Comparison of ENCODE assay signal across 11 cellular contexts in genomic region chr2:15169326-15170038, GRCh38.
A peak's percentile ranks its signal among the peaks of the same experiment; 100 is the strongest.
DNase-seq lines count a peak whose midpoint lies in the region; ATAC-seq, FAIRE-seq and TF ChIP-seq lines count a peak whose summit lies in the region.
"Had no signal": no experiment of that assay in that cellular context is flagged by ENCODE, and none has a peak within 500 bp of the region (broad histone marks: within the 10 kb centered on the region; RNA-seq: fewer than 3 reads in every experiment).

No MANE protein-coding gene starts in this region.

- H3K27ac ChIP-seq in breast epithelium (no peak overlapping the region), mammary epithelial cell (ENCODE audit: insufficient read depth, low read depth, low read length) (peak overlapping the region; percentile 73), HepG2 (ENCODE audit: extremely low read length, insufficient read depth, low read length) (no peak overlapping the region)
- H3K27ac ChIP-seq: 22Rv1, WERI-Rb-1 had no signal

- peaks cover 17% of the 10 kb centered on the region for H3K4me1 Mint-ChIP-seq in MCF 10A (ENCODE audit: insufficient read depth, unreplicated experiment)

- no peaks in the 10 kb centered on the region for H3K27me3 Mint-ChIP-seq in MCF 10A (ENCODE audit: insufficient read depth, unreplicated experiment)

- H3K9ac ChIP-seq in mammary epithelial cell (ENCODE audit: insufficient read depth, low read length): peak overlapping the region; percentile 35
- H3K9ac ChIP-seq in HepG2 (ENCODE audit: insufficient read depth, low read depth, low read length): no peak overlapping the region

- H3K4me1 ChIP-seq in breast epithelium (no peaks in the 10 kb centered on the region), mammary epithelial cell (ENCODE audit: insufficient read depth, low read length) (peaks cover 15% of the 10 kb centered on the region), HepG2 (ENCODE audit: insufficient read depth, low read length) (peaks cover 44% of the 10 kb centered on the region)

- no peaks in the 10 kb centered on the region for H3K9me3 ChIP-seq in breast epithelium
- no peaks in the 10 kb centered on the region for H3K9me3 ChIP-seq in mammary epithelial cell (replicated peaks; ENCODE audit: insufficient read depth, low read length)
- H3K9me3 ChIP-seq in HepG2 (ENCODE audit: low read length): no peaks in the 10 kb centered on the region

- TF ChIP-seq CTCF in MCF 10A (IDR thresholded peaks at IDR 0.05; ENCODE audit: unreplicated experiment) (no peak), breast epithelium (IDR thresholded peaks at IDR 0.05) (no peak), mammary epithelial cell (conservative IDR thresholded peaks at IDR 0.05 in 1 of 2, IDR thresholded peaks at IDR 0.05 in 1 of 2; ENCODE audit: extremely low read depth in 1 of 2, insufficient read depth in 1 of 2, low read depth in 1 of 2, low read length in 2 of 2) (no peak), HepG2 (CRISPR knock-in tag; IDR thresholded peaks at IDR 0.05) (no peak)

- peak overlapping the region; percentile 66 for H3K4me2 ChIP-seq in mammary epithelial cell (ENCODE audit: insufficient read depth, low read depth, low read length)
- no peak overlapping the region for H3K4me2 ChIP-seq in HepG2 (ENCODE audit: low read depth, low read length)

- peak overlapping the region; percentile 32 for H3K4me3 Mint-ChIP-seq in MCF 10A (ENCODE audit: unreplicated experiment)

- 75% methylated on average over 8 of the region's 8 CpGs for WGBS in mammary epithelial cell (ENCODE audit: low coverage, missing lambda C conversion rate)
- 95% methylated on average over 8 of the region's 8 CpGs for WGBS in HepG2 (ENCODE audit: low lambda C conversion rate)

- in situ Hi-C loops in mammary epithelial cell (cut with MboI; ENCODE audit: low sequenced_read_pairs in 2 of 2) (no loop called here), HepG2 (cut with HindIII; ENCODE audit: extremely low pct_ligation_motif_present, low pct_unique_long_range_greater_than_20kb) (no loop called here)

- peak; percentile 77 for DNase-seq in MCF 10A (ENCODE audit: unreplicated experiment)
- DNase-seq in breast epithelium (ENCODE audit: low spot score in 2 of 2): no peak
- peak; percentile 89 for DNase-seq in mammary epithelial cell
- peak; percentile 56 for DNase-seq in HepG2 (ENCODE audit: low spot score)
- DNase-seq in urothelium cell line (ENCODE audit: low spot score): peak; percentile 91
- no peak for DNase-seq in DMS114 treated with DMSO at 0.1 percent for 48 hours (lab: John Stamatoyannopoulos, UW; ENCODE audit: unreplicated experiment)
- DNase-seq: NCI-H2029 treated with DMSO at 0.1 percent for 48 hours, WERI-Rb-1 had no signal

- H2AFZ ChIP-seq in mammary epithelial cell (ENCODE audit: low read depth, low read length) (peak overlapping the region; percentile 66), HepG2 (ENCODE audit: low read length) (no peak overlapping the region)

- H3K27me3 ChIP-seq in breast epithelium: no peaks in the 10 kb centered on the region
- no peaks in the 10 kb centered on the region for H3K27me3 ChIP-seq in mammary epithelial cell (ENCODE audit: insufficient read depth, low read length)
- no peaks in the 10 kb centered on the region for H3K27me3 ChIP-seq in HepG2 (ENCODE audit: control insufficient read depth in 1 of 2, insufficient read depth in 2 of 2, low read length in 2 of 2)

- ATAC-seq in HepG2 (no peak), HG02759 (IDR thresholded peaks at IDR 0.05; ENCODE audit: unreplicated experiment) (no peak), HG03342 (IDR thresholded peaks at IDR 0.05; ENCODE audit: unreplicated experiment) (no peak)

- no peak for FAIRE-seq in HepG2 (lab: Jason Lieb, UNC)
- peak; percentile 98 for FAIRE-seq in urothelium cell line (lab: Jason Lieb, UNC)

- H3K4me3 ChIP-seq in breast epithelium (no peak overlapping the region), mammary epithelial cell (replicated peaks in 1 of 3; ENCODE audit: insufficient read depth in 1 of 3, low read depth in 2 of 3, low read length in 3 of 3) (no peak overlapping the region), HepG2 (replicated peaks in 1 of 3; ENCODE audit: insufficient read depth in 1 of 3, low read depth in 2 of 3, low read length in 3 of 3) (no peak overlapping the region)

- H3K79me2 ChIP-seq in mammary epithelial cell (ENCODE audit: insufficient read depth, low read length) (no peaks in the 10 kb centered on the region), HepG2 (ENCODE audit: insufficient read depth, low read length) (no peaks in the 10 kb centered on the region)

- H3K36me3 Mint-ChIP-seq in MCF 10A (ENCODE audit: insufficient read depth, unreplicated experiment): peaks cover 9% of the 10 kb centered on the region

- CTCF ChIA-PET in MCF 10A (lab: Yijun Ruan, JAX): no interaction called here
- CTCF ChIA-PET in mammary epithelial cell (lab: Charles Lee; ENCODE audit: low non-redundant PET): interaction anchor here (0.7 kb wide), 1 partner anchor 44 kb away, joined by 5 read pairs; no protein-coding TSS in a partner anchor
- CTCF ChIA-PET in HepG2 (lab: Yijun Ruan, JAX; ENCODE audit: low intra/inter-chr PET ratio, low total read pairs): no interaction called here

- H4K20me1 ChIP-seq in mammary epithelial cell (ENCODE audit: insufficient read depth, low read length) (no peaks in the 10 kb centered on the region), HepG2 (ENCODE audit: insufficient read depth, low read length) (no peaks in the 10 kb centered on the region)

- POLR2A ChIA-PET in MCF 10A (lab: Yijun Ruan, JAX): interaction anchor here (0.6 kb wide), 1 partner anchor 389 kb away, joined by 3 read pairs; no protein-coding TSS in a partner anchor
- POLR2A ChIA-PET in HepG2 (lab: Yijun Ruan, JAX): no interaction called here

- peak overlapping the region; percentile 83 for H3K27ac Mint-ChIP-seq in MCF 10A (ENCODE audit: low read depth, unreplicated experiment)

- intact Hi-C loops in MCF 10A (cut with micrococcal nuclease): no loop called here
- intact Hi-C loops in breast epithelium (cut with DNase I; ENCODE audit: low total_unique reads): no loop called here
- intact Hi-C loops in mammary epithelial cell (cut with micrococcal nuclease): loop anchor here (10.0 kb wide), 1 partner anchor 165 kb away; no protein-coding TSS in a partner anchor
- intact Hi-C loops in HepG2 (cut with micrococcal nuclease; ENCODE audit: unreplicated experiment): loop anchor here (5.0 kb wide), 1 partner anchor 63 kb away; no protein-coding TSS in a partner anchor

- dilution Hi-C loops in mammary epithelial cell (cut with HindIII; ENCODE audit: low sequenced_read_pairs): no loop called here

- H3K36me3 ChIP-seq in breast epithelium (peaks cover 4% of the 10 kb centered on the region), mammary epithelial cell (ENCODE audit: insufficient read depth, low read length) (no peaks in the 10 kb centered on the region), HepG2 (replicated peaks in 1 of 2; ENCODE audit: control insufficient read depth in 1 of 2, insufficient read depth in 2 of 2, low read length in 2 of 2) (no peaks in the 10 kb centered on the region)
- H3K36me3 ChIP-seq: WERI-Rb-1 had no signal

- TF ChIP-seq RAD21 in HepG2 (CRISPR knock-in tag; IDR thresholded peaks at IDR 0.05): no peak

- H3K9me3 Mint-ChIP-seq in MCF 10A (ENCODE audit: unreplicated experiment): no peaks in the 10 kb centered on the region

- TF ChIP-seq POLR2A in breast epithelium (IDR thresholded peaks at IDR 0.05): no peak
- TF ChIP-seq POLR2A in HepG2 (IDR thresholded peaks at IDR 0.05; ENCODE audit: insufficient read depth in 1 of 2, low read depth in 2 of 2, low read length in 2 of 2): no peak

- BruUV-seq in MCF 10A (replicated peaks; lab: Mats Ljungman, UMichigan) (no TSS peak), mammary epithelial cell (replicated peaks; lab: Mats Ljungman, UMichigan) (no TSS peak), HepG2 (replicated peaks; lab: Mats Ljungman, UMichigan) (no TSS peak)

- TF ChIP-seq EP300 in HepG2 (IDR thresholded peaks at IDR 0.05; ENCODE audit: low read depth in 2 of 2, low read length in 2 of 2): no peak
- no peak for TF ChIP-seq EP300 in HepG2 (CRISPR knock-in tag; IDR thresholded peaks at IDR 0.05; ENCODE audit: borderline replicate concordance)

TF ChIP-seq in HepG2, 621 proteins besides CTCF, POLR2A, EP300 and RAD21:
- no peak for TF ChIP-seq ZNF430 (CRISPR knock-in tag; IDR thresholded peaks at IDR 0.05)
- peak; percentile 50; the same call in 1 of the 2 replicates for TF ChIP-seq BHLHE40 (IDR thresholded peaks at IDR 0.05; ENCODE audit: low read length)
- no peak for TF ChIP-seq CC2D1A (CRISPR knock-in tag; IDR thresholded peaks at IDR 0.05)
- TF ChIP-seq FOSL2 (CRISPR knock-in tag; IDR thresholded peaks at IDR 0.05): peak; percentile 55; the same call in 1 of the 2 replicates

Comparison
In these comparisons a context has a peak if more than half of its experiments do, and no peak if none do; other contexts are left out.
1. DNase-seq: peak in MCF 10A (single experiment), mammary epithelial cell (single experiment), HepG2 (single experiment) and urothelium cell line (single experiment); none in breast epithelium (0 of 2) and DMS114 treated with DMSO at 0.1 percent for 48 hours (single experiment).
2. intact Hi-C loops: an anchor here in mammary epithelial cell (10.0 kb wide) and HepG2 (5.0 kb wide); none called in MCF 10A and breast epithelium.